Comparison of ENCODE assay signal across 8 cellular contexts in the genomic region with DNA sequence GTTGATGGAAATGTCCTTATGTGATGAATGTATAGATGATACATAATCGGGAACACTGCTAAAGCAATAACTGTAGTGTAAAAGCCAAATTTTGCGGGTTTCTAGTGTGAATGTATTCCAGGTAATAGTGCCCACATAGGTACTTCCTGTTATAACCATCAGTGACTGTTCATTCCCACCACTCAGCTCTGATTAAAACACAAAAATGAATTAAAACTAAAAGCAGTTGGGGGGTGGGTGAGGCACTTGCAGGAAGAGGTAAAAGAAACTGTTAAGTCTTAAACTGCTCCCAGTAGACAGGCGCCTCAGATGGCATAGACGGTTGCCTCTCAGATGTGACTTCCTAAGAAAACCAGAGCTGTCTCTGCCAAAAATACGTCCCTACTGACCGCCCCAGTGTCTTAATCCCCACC. TPM values are rescaled to one million over a fixed set of nuclear protein-coding genes. Genes with fewer than 3 reads are reported as not detected.
DNase-seq lines count a peak whose midpoint lies in the region; ATAC-seq and TF ChIP-seq lines count a peak whose summit lies in the region.

No MANE protein-coding gene starts in this region.

- no peaks in the 10 kb centered on the region for H3K27me3 Mint-ChIP-seq in activated T-helper 1 cell treated with anti-CD3 and anti-CD28 coated beads, Interleukin-12 subunit alpha, Interleukin-12 subunit beta, Interleukin-2, Interleukin-4 antibody, amounts not matched to agents 30 ng/mL and 10 ng/mL and 1 ng/mL, durations not matched to agents 14 hours and 24 hours and 36 hours (ENCODE audit: insufficient read depth)
- no peaks in the 10 kb centered on the region for H3K27me3 Mint-ChIP-seq in memory B cell

- H3K36me3 ChIP-seq in cardiac muscle cell, result peaks cover 3% of the 10 kb centered on the region
- H3K36me3 ChIP-seq in transverse colon, result no peaks in the 10 kb centered on the region

- peaks cover 18% of the 10 kb centered on the region for H3K4me1 ChIP-seq in cardiac muscle cell (ENCODE audit: low read depth)
- H3K4me1 ChIP-seq in transverse colon, result peaks cover 0 to 19% (median 12%) of the 10 kb centered on the region in 4 donors

- no peak for TF ChIP-seq CTCF in cardiac muscle cell (IDR thresholded peaks at IDR 0.05; ENCODE audit: low read depth, low read length)
- TF ChIP-seq CTCF in transverse colon (IDR thresholded peaks at IDR 0.05), result no peak

- H3K4me3 ChIP-seq in cardiac muscle cell, result peak overlapping the region; percentile 51
- peak overlapping the region in 3 of 4 donors; percentile 53 to 79 (median 73) for H3K4me3 ChIP-seq in transverse colon

- DNase-seq in cardiac muscle cell (ENCODE audit: low read depth in 1 of 2, low spot score in 1 of 2) (no peak), left ventricle myocardium superior (no peak), memory B cell (ENCODE audit: low spot score in 2 of 2) (no peak), transverse colon (no peak), NCI-H2029 treated with DMSO at 0.1 percent for 48 hours (lab: John Stamatoyannopoulos, UW) (no peak), NCI-H1930 (lab: John Stamatoyannopoulos, UW) (no peak), midbrain (lab: John Stamatoyannopoulos, UW) (no peak)
- no peak for DNase-seq in activated T-helper 1 cell treated with anti-CD3 and anti-CD28 coated beads, Interleukin-12 subunit alpha, Interleukin-12 subunit beta, Interleukin-2, Interleukin-4 antibody, amounts not matched to agents 30 ng/mL and 10 ng/mL and 1 ng/mL, durations not matched to agents 14 hours and 24 hours and 36 hours (ENCODE audit: low spot score)

- H3K4me1 Mint-ChIP-seq in activated T-helper 1 cell treated with anti-CD3 and anti-CD28 coated beads, Interleukin-12 subunit alpha, Interleukin-12 subunit beta, Interleukin-2, Interleukin-4 antibody, amounts not matched to agents 30 ng/mL and 10 ng/mL and 1 ng/mL, durations not matched to agents 14 hours and 24 hours and 36 hours (ENCODE audit: low read depth), result peaks cover 53% of the 10 kb centered on the region
- H3K4me1 Mint-ChIP-seq in memory B cell, result peaks cover 31% of the 10 kb centered on the region

- H3K4me3 Mint-ChIP-seq in activated T-helper 1 cell treated with anti-CD3 and anti-CD28 coated beads, Interleukin-12 subunit alpha, Interleukin-12 subunit beta, Interleukin-2, Interleukin-4 antibody, amounts not matched to agents 30 ng/mL and 10 ng/mL and 1 ng/mL, durations not matched to agents 14 hours and 24 hours and 36 hours, result peak overlapping the region; percentile 86
- peak overlapping the region; percentile 95 for H3K4me3 Mint-ChIP-seq in memory B cell

- in situ Hi-C loops in transverse colon (cut with MboI; ENCODE audit: low pct_ligation_motif_present in 1 of 4, low pct_unique_long_range_greater_than_20kb in 1 of 4, low sequenced_read_pairs in 3 of 4), result loop anchor here in 2 of 4 donors (25.0 kb wide), 1 partner anchor 265 kb away; a partner anchor contains a TSS

- peaks cover 4% of the 10 kb centered on the region for H3K9me3 Mint-ChIP-seq in activated T-helper 1 cell treated with anti-CD3 and anti-CD28 coated beads, Interleukin-12 subunit alpha, Interleukin-12 subunit beta, Interleukin-2, Interleukin-4 antibody, amounts not matched to agents 30 ng/mL and 10 ng/mL and 1 ng/mL, durations not matched to agents 14 hours and 24 hours and 36 hours
- H3K9me3 Mint-ChIP-seq in memory B cell, result no peaks in the 10 kb centered on the region

- no peak for ATAC-seq in left ventricle myocardium superior
- ATAC-seq in memory B cell (ENCODE audit: low read depth), result no peak

- H3K36me3 Mint-ChIP-seq in activated T-helper 1 cell treated with anti-CD3 and anti-CD28 coated beads, Interleukin-12 subunit alpha, Interleukin-12 subunit beta, Interleukin-2, Interleukin-4 antibody, amounts not matched to agents 30 ng/mL and 10 ng/mL and 1 ng/mL, durations not matched to agents 14 hours and 24 hours and 36 hours (ENCODE audit: low read depth), result peaks cover 20% of the 10 kb centered on the region
- H3K36me3 Mint-ChIP-seq in memory B cell, result peaks cover 10% of the 10 kb centered on the region

- no peak for TF ChIP-seq POLR2A in transverse colon (IDR thresholded peaks at IDR 0.05)

- 63 to 69% methylated on average over 6 of the region's 6 CpGs for WGBS in transverse colon (ENCODE audit: low coverage in 1 of 2), 2 donors

- no peak for TF ChIP-seq EP300 in transverse colon (IDR thresholded peaks at IDR 0.05; ENCODE audit: low read depth)

- H3K27ac ChIP-seq in cardiac muscle cell (peak overlapping the region; percentile 16), transverse colon (peak overlapping the region; percentile 90 to 95 (median 93))

- H3K27me3 ChIP-seq in cardiac muscle cell (no peaks in the 10 kb centered on the region), transverse colon (no peaks in the 10 kb centered on the region)

- intact Hi-C loops in left ventricle myocardium superior (cut with micrococcal nuclease) (no loop called here), transverse colon (cut with DNase I; ENCODE audit: low total_unique reads) (loop anchor here (10.0 kb wide), 1 partner anchor 97 kb away; no protein-coding TSS in a partner anchor)
- intact Hi-C loops in activated T-helper 1 cell treated with anti-CD3 and anti-CD28 coated beads, Interleukin-12 subunit alpha, Interleukin-12 subunit beta, Interleukin-2, Interleukin-4 antibody, amounts not matched to agents 30 ng/mL and 10 ng/mL and 1 ng/mL, durations not matched to agents 14 hours and 24 hours and 36 hours (cut with micrococcal nuclease), result loop anchor here (1.0 to 2.0 kb wide), 4 partner anchors 70 to 587 kb away; a partner anchor contains a TSS

- peak overlapping the region; percentile 95 for H3K27ac Mint-ChIP-seq in activated T-helper 1 cell treated with anti-CD3 and anti-CD28 coated beads, Interleukin-12 subunit alpha, Interleukin-12 subunit beta, Interleukin-2, Interleukin-4 antibody, amounts not matched to agents 30 ng/mL and 10 ng/mL and 1 ng/mL, durations not matched to agents 14 hours and 24 hours and 36 hours
- peak overlapping the region; percentile 97 for H3K27ac Mint-ChIP-seq in memory B cell

- H3K9me3 ChIP-seq in cardiac muscle cell (ENCODE audit: low read depth) (no peaks in the 10 kb centered on the region), transverse colon (no peaks in the 10 kb centered on the region)

RNA-seq across cellular contexts. Expression of a gene that starts 0.9 kb away (rescaled TPM):
- total RNA-seq in cardiac muscle cell, result 37.8 and 44.2 TPM in 2 replicates
- polyA plus RNA-seq in cardiac muscle cell, result 38.3 and 48.6 TPM in 2 replicates
- 16.1 TPM for total RNA-seq in left ventricle myocardium superior
- total RNA-seq in activated T-helper 1 cell treated with anti-CD3 and anti-CD28 coated beads, Interleukin-12 subunit alpha, Interleukin-12 subunit beta, Interleukin-2, Interleukin-4 antibody, amounts not matched to agents 30 ng/mL and 10 ng/mL and 1 ng/mL, durations not matched to agents 14 hours and 24 hours and 36 hours, result 32.2 and 34.0 TPM in 2 replicates
- 10 to 100 TPM in 3 of 4 donors, not detected in 1; 22.1 to 28.7 (median 26.9) TPM for total RNA-seq in transverse colon
